ENCODE assay signal across 1 cellular context in genomic region chr6:28657756-28658465, GRCh38.
A peak's percentile ranks its signal among the peaks of the same experiment; 100 is the strongest.
TF ChIP-seq lines count a peak whose summit lies in the region.

No MANE protein-coding gene starts in this region.

TF ChIP-seq in HEK293, 187 proteins besides CTCF, POLR2A, EP300 and RAD21 (continued from another document):
- no peak for TF ChIP-seq ZNF518A (tag by site-specific recombination; conservative IDR thresholded peaks at IDR 0.05; ENCODE audit: low read depth)
- TF ChIP-seq KLF1 (tag by site-specific recombination; IDR thresholded peaks at IDR 0.05) = no peak
- no peak for TF ChIP-seq ZNF768 (tag by site-specific recombination; IDR thresholded peaks at IDR 0.05)
- peak; percentile 35; the same call in 1 of the 2 replicates for TF ChIP-seq ZNF37A (tag by site-specific recombination; IDR thresholded peaks at IDR 0.05)
- TF ChIP-seq ZNF48 (tag by site-specific recombination; IDR thresholded peaks at IDR 0.05) = no peak
- TF ChIP-seq ZNF175 (tag by site-specific recombination; IDR thresholded peaks at IDR 0.05) = no peak
- TF ChIP-seq ZNF610 (tag by site-specific recombination; IDR thresholded peaks at IDR 0.05; ENCODE audit: borderline replicate concordance) = no peak; the same call in 1 of the 2 replicates
- peak; percentile 78 for TF ChIP-seq ZNF561 (tag by site-specific recombination; IDR thresholded peaks at IDR 0.05; ENCODE audit: borderline replicate concordance)
- no peak for TF ChIP-seq ZNF138 (tag by site-specific recombination; IDR thresholded peaks at IDR 0.05; ENCODE audit: borderline replicate concordance)
- TF ChIP-seq ZNF114 (tag by site-specific recombination; IDR thresholded peaks at IDR 0.05) = no peak
- TF ChIP-seq ZNF311 (tag by site-specific recombination; IDR thresholded peaks at IDR 0.05; ENCODE audit: borderline replicate concordance) = no peak
- TF ChIP-seq ZFP69B (tag by site-specific recombination; IDR thresholded peaks at IDR 0.05) = 0 out of 2 replicates have a peak, but pooled peaks have one; percentile 14
- no peak for TF ChIP-seq REST (tag by site-specific recombination; IDR thresholded peaks at IDR 0.05)
- TF ChIP-seq ZNF624 (tag by site-specific recombination; IDR thresholded peaks at IDR 0.05) = no peak
- no peak for TF ChIP-seq ZNF777 (tag by site-specific recombination; IDR thresholded peaks at IDR 0.05; ENCODE audit: borderline replicate concordance)
- TF ChIP-seq ZNF843 (tag by site-specific recombination; IDR thresholded peaks at IDR 0.05) = peak; percentile 58; the same call in 1 of the 2 replicates
- no peak for TF ChIP-seq ZNF350 (tag by site-specific recombination; IDR thresholded peaks at IDR 0.05)
- no peak for TF ChIP-seq FEZF1 (tag by site-specific recombination; IDR thresholded peaks at IDR 0.05)
- no peak for TF ChIP-seq ZSCAN18 (tag by site-specific recombination; IDR thresholded peaks at IDR 0.05)
- no peak for TF ChIP-seq ZNF155 (tag by site-specific recombination; IDR thresholded peaks at IDR 0.05)
- no peak for TF ChIP-seq ZNF302 (tag by site-specific recombination; IDR thresholded peaks at IDR 0.05; ENCODE audit: low read depth)
- TF ChIP-seq ZNF837 (tag by site-specific recombination; IDR thresholded peaks at IDR 0.05) = no peak
- no peak for TF ChIP-seq ZNF404 (tag by site-specific recombination; IDR thresholded peaks at IDR 0.05)
- TF ChIP-seq ZNF707 (tag by site-specific recombination; IDR thresholded peaks at IDR 0.05) = no peak
- no peak for TF ChIP-seq GLI2 (tag by site-specific recombination; IDR thresholded peaks at IDR 0.05; ENCODE audit: borderline replicate concordance, low read depth)
- TF ChIP-seq ZNF148 (tag by site-specific recombination; IDR thresholded peaks at IDR 0.05; ENCODE audit: borderline replicate concordance) = no peak
- TF ChIP-seq ZNF266 (tag by site-specific recombination; IDR thresholded peaks at IDR 0.05; ENCODE audit: low read depth) = no peak
- TF ChIP-seq ZNF335 (tag by site-specific recombination; conservative IDR thresholded peaks at IDR 0.05) = peak; percentile 97
- no peak for TF ChIP-seq ZNF596 (tag by site-specific recombination; IDR thresholded peaks at IDR 0.05)
- no peak for TF ChIP-seq ZNF704 (tag by site-specific recombination; IDR thresholded peaks at IDR 0.05)
- no peak for TF ChIP-seq PRDM6 (tag by site-specific recombination; IDR thresholded peaks at IDR 0.05)
- TF ChIP-seq YY2 (tag by site-specific recombination; IDR thresholded peaks at IDR 0.05) = no peak
- TF ChIP-seq ZNF133 (tag by site-specific recombination; IDR thresholded peaks at IDR 0.05) = no peak
- TF ChIP-seq ZNF670 (tag by site-specific recombination; IDR thresholded peaks at IDR 0.05; ENCODE audit: low read depth) = no peak
- TF ChIP-seq HOXD13 (CRISPR knock-in tag; IDR thresholded peaks at IDR 0.05; ENCODE audit: borderline replicate concordance) = no peak
- TF ChIP-seq ZNF830 (tag by site-specific recombination; IDR thresholded peaks at IDR 0.05; ENCODE audit: low read depth) = no peak
- no peak for TF ChIP-seq ELK4 (IDR thresholded peaks at IDR 0.05; ENCODE audit: borderline replicate concordance, low read depth, low read length)
- TF ChIP-seq ZNF157 (tag by site-specific recombination; IDR thresholded peaks at IDR 0.05) = no peak
- TF ChIP-seq GLIS2 (tag by site-specific recombination; IDR thresholded peaks at IDR 0.05) = no peak
- no peak for TF ChIP-seq ZNF19 (tag by site-specific recombination; IDR thresholded peaks at IDR 0.05; ENCODE audit: low read depth)
- TF ChIP-seq KLF16 (tag by site-specific recombination; IDR thresholded peaks at IDR 0.05) = no peak
- peak; percentile 13 for TF ChIP-seq YY1 (tag by site-specific recombination; IDR thresholded peaks at IDR 0.05)
- TF ChIP-seq ZNF239 (tag by site-specific recombination; IDR thresholded peaks at IDR 0.05) = no peak
- no peak for TF ChIP-seq ZNF214 (tag by site-specific recombination; IDR thresholded peaks at IDR 0.05; ENCODE audit: borderline replicate concordance)
TF ChIP-seq in HEK293: peak in this region for 48.
